ENCODE assay signal across 8 cellular contexts in the genomic region with DNA sequence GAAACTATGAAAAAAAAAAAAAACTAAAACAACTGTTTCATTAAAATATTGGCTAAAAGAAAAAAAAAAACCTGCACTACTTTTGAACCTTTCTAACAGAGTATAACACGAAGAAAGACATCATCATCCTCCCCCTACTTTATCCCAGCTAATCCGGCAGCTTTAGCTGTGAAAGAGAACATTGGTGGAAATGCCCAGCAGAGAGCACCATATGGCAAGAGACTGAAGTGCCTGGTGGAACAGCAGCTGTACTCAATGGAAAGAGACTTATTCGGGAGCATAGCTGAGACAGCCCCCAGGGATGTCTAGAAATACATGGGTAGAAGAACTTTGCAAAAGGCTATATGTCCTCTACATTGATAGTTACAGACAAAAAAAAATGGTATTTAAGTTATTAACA. TPM values are rescaled to one million over a fixed set of nuclear protein-coding genes. Genes with fewer than 3 reads are reported as not detected.
A peak's percentile ranks its signal among the peaks of the same experiment; 100 is the strongest.
DNase-seq lines count a peak whose midpoint lies in the region; ATAC-seq and TF ChIP-seq lines count a peak whose summit lies in the region.

No MANE protein-coding gene starts in this region.

- no peak overlapping the region for H3K27ac Mint-ChIP-seq in activated CD8-positive, alpha-beta T cell treated with anti-CD3 and anti-CD28 coated beads for 36 hours
- H3K27ac Mint-ChIP-seq in activated CD8-positive, alpha-beta T cell treated with anti-CD3 and anti-CD28 coated beads, Interleukin-2, amount 10 ng/mL, durations not matched to agents 7 days and 5 days = no peak overlapping the region

- H3K4me3 Mint-ChIP-seq in activated CD8-positive, alpha-beta T cell treated with anti-CD3 and anti-CD28 coated beads for 36 hours = no peak overlapping the region
- no peak overlapping the region for H3K4me3 Mint-ChIP-seq in activated CD8-positive, alpha-beta T cell treated with anti-CD3 and anti-CD28 coated beads, Interleukin-2, amount 10 ng/mL, durations not matched to agents 7 days and 5 days

- H3K27me3 Mint-ChIP-seq in activated CD8-positive, alpha-beta T cell treated with anti-CD3 and anti-CD28 coated beads for 36 hours = no peaks in the 10 kb centered on the region
- H3K27me3 Mint-ChIP-seq in activated CD8-positive, alpha-beta T cell treated with anti-CD3 and anti-CD28 coated beads, Interleukin-2, amount 10 ng/mL, durations not matched to agents 7 days and 5 days (ENCODE audit: low read depth) = peaks cover 2% of the 10 kb centered on the region

- TF ChIP-seq CTCF in activated CD8-positive, alpha-beta T cell treated with anti-CD3 and anti-CD28 coated beads for 36 hours (IDR thresholded peaks at IDR 0.05) = no peak

- no peak for ATAC-seq in activated CD8-positive, alpha-beta T cell treated with anti-CD3 and anti-CD28 coated beads for 36 hours
- ATAC-seq in activated CD8-positive, alpha-beta T cell treated with anti-CD3 and anti-CD28 coated beads, Interleukin-2, amount 10 ng/mL, durations not matched to agents 7 days and 5 days = no peak
- ATAC-seq in activated CD4-positive, CD25-positive, alpha-beta regulatory T cell treated with anti-CD3 and anti-CD28 coated beads, Interleukin-2, amount 50 U/mL, for 24 hours = no peak
- no peak for ATAC-seq in HG03095 (IDR thresholded peaks at IDR 0.05; ENCODE audit: unreplicated experiment)

- H3K9me3 Mint-ChIP-seq in activated CD8-positive, alpha-beta T cell treated with anti-CD3 and anti-CD28 coated beads for 36 hours = peaks cover 6% of the 10 kb centered on the region
- peaks cover 6% of the 10 kb centered on the region for H3K9me3 Mint-ChIP-seq in activated CD8-positive, alpha-beta T cell treated with anti-CD3 and anti-CD28 coated beads, Interleukin-2, amount 10 ng/mL, durations not matched to agents 7 days and 5 days (ENCODE audit: insufficient read depth)

- intact Hi-C loops in activated CD8-positive, alpha-beta T cell treated with anti-CD3 and anti-CD28 coated beads for 36 hours (cut with micrococcal nuclease) = no loop called here

- peak; percentile 16 for DNase-seq in activated CD8-positive, alpha-beta T cell treated with anti-CD3 and anti-CD28 coated beads for 36 hours
- DNase-seq in activated CD8-positive, alpha-beta T cell treated with anti-CD3 and anti-CD28 coated beads, Interleukin-2, amount 10 ng/mL, durations not matched to agents 7 days and 5 days = no peak
- DNase-seq in NCI-H82 treated with DMSO at 0.1 percent for 48 hours (lab: John Stamatoyannopoulos, UW; ENCODE audit: unreplicated experiment) (peak; percentile 83), fibroblast of peridontal ligament (ENCODE audit: extremely low read depth) (peak; percentile 37), substantia nigra (lab: John Stamatoyannopoulos, UW) (peak in 25 of 49 donors; percentile 1 to 42 (median 12)), GM19238 (ENCODE audit: insufficient read length, low spot score) (no peak)

- POLR2A ChIA-PET in activated CD8-positive, alpha-beta T cell treated with anti-CD3 and anti-CD28 coated beads for 36 hours (lab: Charles Lee) = no interaction called here
- POLR2A ChIA-PET in activated CD8-positive, alpha-beta T cell treated with anti-CD3 and anti-CD28 coated beads, Interleukin-2, amount 10 ng/mL, durations not matched to agents 7 days and 5 days (lab: Charles Lee) = no interaction called here

- H3K4me1 Mint-ChIP-seq in activated CD8-positive, alpha-beta T cell treated with anti-CD3 and anti-CD28 coated beads for 36 hours (ENCODE audit: low read depth) = no peaks in the 10 kb centered on the region
- H3K4me1 Mint-ChIP-seq in activated CD8-positive, alpha-beta T cell treated with anti-CD3 and anti-CD28 coated beads, Interleukin-2, amount 10 ng/mL, durations not matched to agents 7 days and 5 days (ENCODE audit: low read depth) = no peaks in the 10 kb centered on the region

- H3K36me3 Mint-ChIP-seq in activated CD8-positive, alpha-beta T cell treated with anti-CD3 and anti-CD28 coated beads for 36 hours (ENCODE audit: low read depth) = no peaks in the 10 kb centered on the region
- H3K36me3 Mint-ChIP-seq in activated CD8-positive, alpha-beta T cell treated with anti-CD3 and anti-CD28 coated beads, Interleukin-2, amount 10 ng/mL, durations not matched to agents 7 days and 5 days (ENCODE audit: low read depth) = no peaks in the 10 kb centered on the region

- no peak overlapping the region for H3K27ac ChIP-seq in substantia nigra (ENCODE audit: low read depth, low read length, poor library complexity, severe bottlenecking)

- CTCF ChIA-PET in activated CD8-positive, alpha-beta T cell treated with anti-CD3 and anti-CD28 coated beads for 36 hours (lab: Charles Lee) = interaction anchor here (0.6 kb wide), 1 partner anchor 32 kb away, joined by 3 read pairs; no protein-coding TSS in a partner anchor
- CTCF ChIA-PET in activated CD8-positive, alpha-beta T cell treated with anti-CD3 and anti-CD28 coated beads, Interleukin-2, amount 10 ng/mL, durations not matched to agents 7 days and 5 days (lab: Charles Lee) = interaction anchor here (1.4 kb wide), 1 partner anchor 882 kb away, joined by 4 read pairs; no protein-coding TSS in a partner anchor

RNA-seq across cellular contexts. Expression of a gene that starts 30.3 kb away (rescaled TPM):
- under 1 TPM; 0.16 to 0.18 TPM for total RNA-seq in activated CD8-positive, alpha-beta T cell treated with anti-CD3 and anti-CD28 coated beads for 36 hours
- not detected for total RNA-seq in activated CD8-positive, alpha-beta T cell treated with anti-CD3 and anti-CD28 coated beads, Interleukin-2, amount 10 ng/mL, durations not matched to agents 7 days and 5 days

Comparison
In these comparisons a context has a peak if more than half of its experiments do, and no peak if none do; other contexts are left out.
1. DNase-seq: peak in activated CD8-positive, alpha-beta T cell treated with anti-CD3 and anti-CD28 coated beads for 36 hours (single experiment), NCI-H82 treated with DMSO at 0.1 percent for 48 hours (single experiment), fibroblast of peridontal ligament (single experiment) and substantia nigra (25 of 49); none in activated CD8-positive, alpha-beta T cell treated with anti-CD3 and anti-CD28 coated beads, Interleukin-2, amount 10 ng/mL, durations not matched to agents 7 days and 5 days (single experiment) and GM19238 (single experiment).